ENCODE assay signal across 9 cellular contexts in the genomic region with DNA sequence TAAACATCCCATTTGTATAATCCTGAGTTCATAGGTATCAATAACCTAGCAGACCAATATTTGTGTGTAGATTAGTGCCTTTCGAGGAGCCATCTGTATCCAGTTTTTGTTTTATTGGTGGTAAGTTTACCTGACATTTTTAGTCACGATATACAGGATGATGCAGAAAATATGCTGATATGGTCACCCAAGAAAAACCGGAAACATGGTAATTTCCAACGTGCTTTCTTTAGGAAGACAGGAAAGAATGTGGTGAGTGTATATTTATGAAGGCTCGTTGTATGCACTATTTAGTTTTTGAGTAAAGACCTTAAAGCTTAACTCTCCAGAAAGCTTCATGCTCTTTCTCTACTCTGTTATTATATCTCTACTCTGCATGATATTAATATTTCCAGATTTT.
"Had no signal": no experiment of that assay in that cellular context is flagged by ENCODE, and none has a peak within 500 bp of the region (broad histone marks: within the 10 kb centered on the region; RNA-seq: fewer than 3 reads in every experiment).

No MANE protein-coding gene starts in this region.

- ATAC-seq: HCT116, HepG2, K562 had no signal

- DNase-seq: GM23248, GOT3, H7, HFFc6 had no signal

- H3K9me3 ChIP-seq: HAP-1 had no signal

- H3K4me3 ChIP-seq: GM23248, HAP-1, K562 had no signal

- H3K9ac ChIP-seq: GM23248 had no signal

- H3K4me1 ChIP-seq: HAP-1 had no signal

- H3K36me3 ChIP-seq: HAP-1 had no signal

- H3K27ac ChIP-seq: GM23248, HL-60 had no signal
